ENCODE assay signal across 9 cellular contexts in the genomic region with DNA sequence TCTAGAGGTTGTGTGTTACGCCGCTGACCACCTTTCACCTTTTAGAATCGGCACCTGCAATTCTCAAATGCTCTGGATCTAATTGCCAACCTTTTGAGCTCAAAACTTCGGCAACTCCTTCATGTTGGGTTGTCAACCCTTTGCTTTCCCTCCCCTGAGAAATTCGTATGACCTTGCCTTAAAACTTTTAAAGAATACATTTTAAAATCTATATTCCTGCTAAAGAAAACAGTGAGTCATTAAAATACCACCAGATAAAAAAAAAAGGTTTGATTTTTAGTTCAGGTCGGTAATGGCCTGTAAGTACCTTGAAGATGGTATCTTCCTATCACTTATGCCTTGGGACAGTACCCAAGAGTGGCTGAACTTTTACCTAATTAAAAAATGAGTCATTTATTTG. TPM values are rescaled to one million over a fixed set of nuclear protein-coding genes. Genes with fewer than 3 reads are reported as not detected.
A peak's percentile ranks its signal among the peaks of the same experiment; 100 is the strongest.
DNase-seq lines count a peak whose midpoint lies in the region; FAIRE-seq and TF ChIP-seq lines count a peak whose summit lies in the region.
"Not testable (repeated sequence)": the region's sequence is repeated elsewhere in the genome, so short reads cannot be mapped to it uniquely, and the experiment has no call there.
"Had no signal": no experiment of that assay in that cellular context is flagged by ENCODE, and none has a peak within 500 bp of the region (broad histone marks: within the 10 kb centered on the region; RNA-seq: fewer than 3 reads in every experiment).

No MANE protein-coding gene starts in this region.

- H3K4me3 ChIP-seq in Caco-2 (ENCODE audit: low read depth, low read length) (peak overlapping the region; percentile 15), HUES48 (ENCODE audit: low read depth, low read length) (peak overlapping the region; percentile 82), endodermal cell (ENCODE audit: low read length) (peak overlapping the region; percentile 91), iPS-18c (ENCODE audit: insufficient read depth, low read depth, low read length) (peak overlapping the region; percentile 46; the same call in 1 of the 2 replicates), suprapubic skin (peak overlapping the region; percentile 73)
- not testable (repeated sequence) for H3K4me3 ChIP-seq in astrocyte (ENCODE audit: insufficient read depth, low read depth, low read length)

- H2AFZ ChIP-seq in astrocyte (ENCODE audit: low read depth, low read length) = not testable (repeated sequence)

- not testable (repeated sequence) for H3K9me3 ChIP-seq in Caco-2; HUES48 (ENCODE audit: control insufficient read depth, insufficient read depth, low read length); astrocyte (ENCODE audit: insufficient read depth, low read depth, low read length); endodermal cell (ENCODE audit: control insufficient read depth, low read length); iPS-18c (ENCODE audit: control insufficient read depth, insufficient read depth, low read length); suprapubic skin

- peak overlapping the region; percentile 24 for H3K4me2 ChIP-seq in astrocyte (ENCODE audit: low read length)

- H3K27me3 ChIP-seq in Caco-2 (replicated peaks; ENCODE audit: control insufficient read depth, insufficient read depth, low read length); HUES48 (ENCODE audit: control insufficient read depth, insufficient read depth, low read length); astrocyte (ENCODE audit: insufficient read depth, low read length); endodermal cell (ENCODE audit: control insufficient read depth, insufficient read depth, low read length, poor library complexity, severe bottlenecking); suprapubic skin: not testable (repeated sequence)

- H4K20me1 ChIP-seq in astrocyte (ENCODE audit: insufficient read depth, low read length) = not testable (repeated sequence)

- not testable (repeated sequence) for H3K36me3 ChIP-seq in Caco-2 (ENCODE audit: control insufficient read depth, insufficient read depth, low read length); astrocyte (ENCODE audit: insufficient read depth, low read length); endodermal cell (ENCODE audit: control insufficient read depth, insufficient read depth, low read length); suprapubic skin
- peaks cover 10% of the 10 kb centered on the region for H3K36me3 ChIP-seq in HUES48 (ENCODE audit: control insufficient read depth, insufficient read depth, low read length)

- CTCF ChIA-PET in Caco-2 (lab: Charles Lee) = interaction anchor here (1.6 kb wide), 1 partner anchor 90 kb away, joined by 4 read pairs; no protein-coding TSS in a partner anchor

- H3K9me3 Mint-ChIP-seq in Caco-2 (ENCODE audit: unreplicated experiment); T-helper 2 cell treated with Interferon-gamma antibody and Interleukin-4, amounts not matched to agents 5 μg/mL and 100 μg/mL, for 36 hours; astrocyte (ENCODE audit: unreplicated experiment); endodermal cell; nephron: not testable (repeated sequence)

- WGBS in endodermal cell (ENCODE audit: insufficient coverage in 1 of 2, insufficient read length in 1 of 2), 2 experiments = 16 to 21% methylated on average over 5 to 6 of the region's 6 CpGs
- WGBS in suprapubic skin = 34% methylated on average over 6 of the region's 6 CpGs

- H3K27ac ChIP-seq in HUES48 (ENCODE audit: low read depth, low read length) (peak overlapping the region; percentile 98), suprapubic skin (peak overlapping the region; percentile 67)
- H3K27ac ChIP-seq in astrocyte (ENCODE audit: low read depth, low read length); endodermal cell (ENCODE audit: low read depth, low read length): not testable (repeated sequence)

- peaks cover 12% of the 10 kb centered on the region for H3K4me1 ChIP-seq in Caco-2
- peaks cover 52% of the 10 kb centered on the region for H3K4me1 ChIP-seq in HUES48 (ENCODE audit: control insufficient read depth, insufficient read depth, low read length)
- not testable (repeated sequence) for H3K4me1 ChIP-seq in astrocyte (ENCODE audit: insufficient read depth, low read length)
- peaks cover 11% of the 10 kb centered on the region for H3K4me1 ChIP-seq in endodermal cell (ENCODE audit: control insufficient read depth, insufficient read depth, low read length)
- H3K4me1 ChIP-seq in suprapubic skin = peaks cover 26% of the 10 kb centered on the region

- H3K27me3 Mint-ChIP-seq in Caco-2 (ENCODE audit: insufficient read depth, unreplicated experiment); T-helper 2 cell treated with Interferon-gamma antibody and Interleukin-4, amounts not matched to agents 5 μg/mL and 100 μg/mL, for 36 hours (ENCODE audit: low read depth); astrocyte (ENCODE audit: low read depth, unreplicated experiment); endodermal cell (ENCODE audit: insufficient read depth): not testable (repeated sequence)
- H3K27me3 Mint-ChIP-seq in nephron (ENCODE audit: low read depth) = peaks cover 60% of the 10 kb centered on the region

- not testable (repeated sequence) for TF ChIP-seq POLR2A in suprapubic skin (IDR thresholded peaks at IDR 0.05)

- H3K4me3 Mint-ChIP-seq in Caco-2 (ENCODE audit: unreplicated experiment) (peak overlapping the region; percentile 86), astrocyte (ENCODE audit: unreplicated experiment) (peak overlapping the region; percentile 92), endodermal cell (peak overlapping the region; percentile 93), nephron (peak overlapping the region; percentile 80 to 90 (median 88))
- peak overlapping the region; percentile 84 for H3K4me3 Mint-ChIP-seq in T-helper 2 cell treated with Interferon-gamma antibody and Interleukin-4, amounts not matched to agents 5 μg/mL and 100 μg/mL, for 36 hours

- H3K36me3 Mint-ChIP-seq in Caco-2 (ENCODE audit: insufficient read depth, unreplicated experiment) = peaks cover 11% of the 10 kb centered on the region
- H3K36me3 Mint-ChIP-seq in T-helper 2 cell treated with Interferon-gamma antibody and Interleukin-4, amounts not matched to agents 5 μg/mL and 100 μg/mL, for 36 hours (ENCODE audit: low read depth); astrocyte (ENCODE audit: low read depth, unreplicated experiment); endodermal cell (ENCODE audit: low read depth); nephron (ENCODE audit: low read depth): not testable (repeated sequence)

- not testable (repeated sequence) for DNase-seq in Caco-2; T-helper 2 cell treated with Interferon-gamma antibody and Interleukin-4, amounts not matched to agents 5 μg/mL and 100 μg/mL, for 36 hours (ENCODE audit: low spot score); astrocyte (ENCODE audit: low read depth); endodermal cell
- peak in 1 of 2 donors; percentile 6 for DNase-seq in suprapubic skin (ENCODE audit: low spot score in 2 of 2)

- POLR2A ChIA-PET in Caco-2 (lab: Charles Lee) = not testable (repeated sequence)

- H3K9ac ChIP-seq in HUES48 (ENCODE audit: low read depth, low read length) = 0 out of 2 replicates have a peak overlapping the region, but pooled peaks have one; percentile 45
- H3K9ac ChIP-seq in astrocyte (ENCODE audit: low read length) = not testable (repeated sequence)
- peak overlapping the region; percentile 30 for H3K9ac ChIP-seq in endodermal cell (ENCODE audit: extremely low read depth, low read length, poor library complexity, severe bottlenecking)

- H3K27ac Mint-ChIP-seq in Caco-2 (ENCODE audit: unreplicated experiment) (peak overlapping the region; percentile 94), endodermal cell (peak overlapping the region; percentile 100), nephron (peak overlapping the region; percentile 39 to 76 (median 49))
- not testable (repeated sequence) for H3K27ac Mint-ChIP-seq in T-helper 2 cell treated with Interferon-gamma antibody and Interleukin-4, amounts not matched to agents 5 μg/mL and 100 μg/mL, for 36 hours; astrocyte (ENCODE audit: unreplicated experiment)

- TF ChIP-seq EP300 in suprapubic skin (IDR thresholded peaks at IDR 0.05) = not testable (repeated sequence)

- FAIRE-seq in astrocyte (lab: Jason Lieb, UNC) = peak; percentile 80

- H3K4me1 Mint-ChIP-seq in Caco-2 (ENCODE audit: low read depth, unreplicated experiment) (peaks cover 25% of the 10 kb centered on the region), astrocyte (ENCODE audit: low read depth, unreplicated experiment) (peaks cover 15% of the 10 kb centered on the region), endodermal cell (peaks cover 44% of the 10 kb centered on the region), nephron (peaks cover 35% of the 10 kb centered on the region)
- H3K4me1 Mint-ChIP-seq in T-helper 2 cell treated with Interferon-gamma antibody and Interleukin-4, amounts not matched to agents 5 μg/mL and 100 μg/mL, for 36 hours (ENCODE audit: low read depth) = peaks cover 45% of the 10 kb centered on the region

- not testable (repeated sequence) for BruUV-seq in Caco-2 (replicated peaks; lab: Mats Ljungman, UMichigan)

- not testable (repeated sequence) for TF ChIP-seq CTCF in Caco-2 (IDR thresholded peaks at IDR 0.05; ENCODE audit: insufficient read depth in 1 of 2, low read depth in 1 of 2, low read length in 1 of 2, severe bottlenecking in 1 of 2, unreplicated experiment in 1 of 2); astrocyte (IDR thresholded peaks at IDR 0.05; ENCODE audit: insufficient read depth, low read depth, low read length); endodermal cell (conservative IDR thresholded peaks at IDR 0.05); nephron (IDR thresholded peaks at IDR 0.05; ENCODE audit: unreplicated experiment in 3 of 3); suprapubic skin (IDR thresholded peaks at IDR 0.05)

- intact Hi-C loops in Caco-2 (cut with micrococcal nuclease; ENCODE audit: unreplicated experiment) = loop anchor here (2.0 to 5.0 kb wide), 3 partner anchors 34 to 111 kb away; no protein-coding TSS in a partner anchor

- H3K79me2 ChIP-seq in astrocyte (ENCODE audit: insufficient read depth, low read length) = not testable (repeated sequence)

RNA-seq across cellular contexts. Expression of gene RBM47, which starts 1.3 kb away (rescaled TPM):
- 59.1 and 62.1 TPM in 2 replicates for total RNA-seq in Caco-2 (2022)
- 2.3 and 2.9 TPM in 2 replicates for total RNA-seq in astrocyte
- total RNA-seq in endodermal cell = 10 to 100 TPM; 71.7 to 90.6 TPM
- polyA plus RNA-seq in endodermal cell (2013, experiment 1 of 2) = 9.9 TPM
- 8.1 TPM for polyA plus RNA-seq in endodermal cell (2013, experiment 2 of 2)
- total RNA-seq in suprapubic skin = 100 to 1,000 TPM in 1 of 4 donors, 10 to 100 TPM in 3; 40.2 to 286 (median 47.4) TPM
- total RNA-seq: CD8-positive, alpha-beta T cell had no signal

Comparison
In these comparisons a context has a peak if more than half of its experiments do, and no peak if none do; other contexts are left out.
1. RNA of gene RBM47, which starts 1.3 kb away (total RNA-seq): 71.7 to 90.6 TPM in endodermal cell, 59.1 to 62.1 TPM in Caco-2 and 40.2 to 286 TPM in suprapubic skin; 2.3 to 2.9 TPM in astrocyte; every median in the first group is over 10 times any median in the second.
2. Peak in every context shown above with its lines, with median percentiles within 50 percentile points of each other: H3K4me3 Mint-ChIP-seq.